In the genomic region with DNA sequence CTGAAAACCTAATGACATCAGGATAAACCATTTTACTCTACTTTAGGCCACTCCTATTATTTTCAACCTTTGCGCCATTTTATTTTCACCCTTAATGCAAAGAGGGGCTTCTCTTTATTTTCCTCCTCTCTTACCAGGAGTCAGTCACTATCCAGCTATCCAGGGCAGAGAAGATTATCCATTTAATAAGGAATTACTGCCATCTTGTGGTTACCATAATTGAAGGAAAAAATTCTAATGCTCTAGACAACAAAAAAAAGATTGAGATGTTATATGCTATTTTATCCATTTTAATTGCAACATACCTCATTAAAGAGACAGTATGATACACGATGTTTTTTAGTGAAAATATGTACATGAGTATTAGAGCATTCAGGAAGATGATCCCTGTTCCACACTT, we compare ENCODE assay signal across 8 cellular contexts.
DNase-seq lines count a peak whose midpoint lies in the region; ATAC-seq and TF ChIP-seq lines count a peak whose summit lies in the region.
"Had no signal": no experiment of that assay in that cellular context is flagged by ENCODE, and none has a peak within 500 bp of the region (broad histone marks: within the 10 kb centered on the region; RNA-seq: fewer than 3 reads in every experiment).

No MANE protein-coding gene starts in this region.

- no peak for ATAC-seq in stimulated activated naive B cell treated with anti-CD40 and anti-IgM and Interleukin-4, amounts not matched to agents 10 μg/mL and 1 μg/mL and 100 μg/mL, for 72 hours (replicated peaks)
- no peak for ATAC-seq in CD4-positive, alpha-beta T cell (ENCODE audit: poor library complexity)

- peaks cover 6% of the 10 kb centered on the region for H3K4me1 Mint-ChIP-seq in nephron
- H3K4me1 Mint-ChIP-seq in stimulated activated naive B cell treated with anti-CD40 and anti-IgM and Interleukin-4, amounts not matched to agents 10 μg/mL and 1 μg/mL and 100 μg/mL, for 72 hours = no peaks in the 10 kb centered on the region
- H3K4me1 Mint-ChIP-seq in CD4-positive, alpha-beta T cell (ENCODE audit: low read depth) = no peaks in the 10 kb centered on the region

- DNase-seq in GM10248 (ENCODE audit: extremely low spot score) (no peak), NCI-H2227 treated with DMSO at 0.1 percent for 48 hours (lab: John Stamatoyannopoulos, UW) (peak; percentile 29), brain microvascular endothelial cell (no peak), foreskin melanocyte (no peak)
- DNase-seq in stimulated activated naive B cell treated with anti-CD40 and anti-IgM and Interleukin-4, amounts not matched to agents 10 μg/mL and 1 μg/mL and 100 μg/mL, for 72 hours = no peak
- DNase-seq in CD4-positive, alpha-beta T cell = no peak
- DNase-seq: substantia nigra had no signal

- TF ChIP-seq CTCF in GM10248 (IDR thresholded peaks at IDR 0.05; ENCODE audit: control extremely low read depth, extremely low read depth, low read depth, missing control alignments) (peak; percentile 10), brain microvascular endothelial cell (IDR thresholded peaks at IDR 0.05; ENCODE audit: low read depth, low read length, missing control alignments) (peak; percentile 32), nephron (IDR thresholded peaks at IDR 0.05; ENCODE audit: unreplicated experiment in 3 of 3) (peak; percentile 57 to 60 (median 59))
- TF ChIP-seq CTCF in CD4-positive, alpha-beta T cell (IDR thresholded peaks at IDR 0.05) = no peak

- H3K27ac ChIP-seq in brain microvascular endothelial cell = no peak overlapping the region
- H3K27ac ChIP-seq in CD4-positive, alpha-beta T cell (ENCODE audit: low read depth, low read length) = no peak overlapping the region

- POLR2A ChIA-PET in GM10248 (lab: Yijun Ruan, JAX) = no interaction called here
- POLR2A ChIA-PET in CD4-positive, alpha-beta T cell (lab: Charles Lee) = no interaction called here

- H3K36me3 ChIP-seq in brain microvascular endothelial cell (replicated peaks) = no peaks in the 10 kb centered on the region

- intact Hi-C loops in CD4-positive, alpha-beta T cell (cut with DNase I, micrococcal nuclease) = no loop called here

- peak overlapping the region in 1 of 3 experiments; percentile 3 for H3K27ac Mint-ChIP-seq in nephron
- H3K27ac Mint-ChIP-seq in stimulated activated naive B cell treated with anti-CD40 and anti-IgM and Interleukin-4, amounts not matched to agents 10 μg/mL and 1 μg/mL and 100 μg/mL, for 72 hours = no peak overlapping the region
- H3K27ac Mint-ChIP-seq in CD4-positive, alpha-beta T cell = no peak overlapping the region

- H3K36me3 Mint-ChIP-seq in nephron (ENCODE audit: low read depth) = no peaks in the 10 kb centered on the region
- H3K36me3 Mint-ChIP-seq in stimulated activated naive B cell treated with anti-CD40 and anti-IgM and Interleukin-4, amounts not matched to agents 10 μg/mL and 1 μg/mL and 100 μg/mL, for 72 hours = no peaks in the 10 kb centered on the region
- no peaks in the 10 kb centered on the region for H3K36me3 Mint-ChIP-seq in CD4-positive, alpha-beta T cell (ENCODE audit: low read depth)

- CTCF ChIA-PET in GM10248 (lab: Yijun Ruan, JAX) = no interaction called here
- CTCF ChIA-PET in CD4-positive, alpha-beta T cell (lab: Charles Lee) = no interaction called here

- H3K4me3 Mint-ChIP-seq in nephron = no peak overlapping the region
- H3K4me3 Mint-ChIP-seq in stimulated activated naive B cell treated with anti-CD40 and anti-IgM and Interleukin-4, amounts not matched to agents 10 μg/mL and 1 μg/mL and 100 μg/mL, for 72 hours = no peak overlapping the region
- H3K4me3 Mint-ChIP-seq in CD4-positive, alpha-beta T cell = no peak overlapping the region

- H3K9me3 Mint-ChIP-seq in nephron = peaks cover 14% of the 10 kb centered on the region
- H3K9me3 Mint-ChIP-seq in stimulated activated naive B cell treated with anti-CD40 and anti-IgM and Interleukin-4, amounts not matched to agents 10 μg/mL and 1 μg/mL and 100 μg/mL, for 72 hours = peaks cover 0 to under 1% of the 10 kb centered on the region in 2 donors
- H3K9me3 Mint-ChIP-seq in CD4-positive, alpha-beta T cell = no peaks in the 10 kb centered on the region

- no peak overlapping the region for H3K4me3 ChIP-seq in brain microvascular endothelial cell (ENCODE audit: low read depth, low read length)

- no peaks in the 10 kb centered on the region for H3K27me3 ChIP-seq in brain microvascular endothelial cell (replicated peaks)
- no peaks in the 10 kb centered on the region for H3K27me3 ChIP-seq in CD4-positive, alpha-beta T cell (ENCODE audit: control insufficient read depth, insufficient read depth, low read length)

- H3K9me3 ChIP-seq in CD4-positive, alpha-beta T cell (ENCODE audit: control insufficient read depth, low read length) = no peaks in the 10 kb centered on the region

- H3K27me3 Mint-ChIP-seq in nephron (ENCODE audit: low read depth) = peaks cover 3% of the 10 kb centered on the region
- no peaks in the 10 kb centered on the region for H3K27me3 Mint-ChIP-seq in stimulated activated naive B cell treated with anti-CD40 and anti-IgM and Interleukin-4, amounts not matched to agents 10 μg/mL and 1 μg/mL and 100 μg/mL, for 72 hours
- H3K27me3 Mint-ChIP-seq in CD4-positive, alpha-beta T cell = no peaks in the 10 kb centered on the region

- in situ Hi-C loops in brain microvascular endothelial cell (cut with HindIII; ENCODE audit: low pct_ligation_motif_present, low sequenced_read_pairs) = no loop called here
